ENCODE assay signal across 8 cellular contexts in genomic region chr9:128340691-128341434, GRCh38. TPM values are rescaled to one million over a fixed set of nuclear protein-coding genes. Genes with fewer than 3 reads are reported as not detected.
DNase-seq lines count a peak whose midpoint lies in the region; ATAC-seq, FAIRE-seq and TF ChIP-seq lines count a peak whose summit lies in the region.

No MANE protein-coding gene starts in this region.

- peaks cover 4% of the 10 kb centered on the region for H3K4me1 Mint-ChIP-seq in GM23338

- peak; percentile 48 for DNase-seq in GM23338 (ENCODE audit: low spot score)
- peak in 1 of 10 donors; percentile 39 for DNase-seq in dorsolateral prefrontal cortex
- DNase-seq in myocyte (ENCODE audit: low read depth) = peak; percentile 7
- no peak for DNase-seq in NAMALWA (ENCODE audit: low spot score)
- DNase-seq in GM19239 (ENCODE audit: insufficient read length, low spot score) = no peak
- DNase-seq in urothelium cell line (ENCODE audit: low spot score) = no peak

- peak; percentile 58 for ATAC-seq in GM23338

- FAIRE-seq in GM19239 (lab: Jason Lieb, UNC) = no peak
- no peak for FAIRE-seq in urothelium cell line (lab: Jason Lieb, UNC)

- intact Hi-C loops in dorsolateral prefrontal cortex (cut with DNase I) = loop anchor here (2.0 to 5.0 kb wide), 4 partner anchors 18 to 139 kb away; partner anchors contain the start of genes COQ4 (in 2 of the 2), TRUB2 (in 2 of the 2) and DNM1 (in 1 of the 2)

- peak overlapping the region; percentile 78 for H3K9ac ChIP-seq in OCI-LY3 (ENCODE audit: low read length)

- H3K4me3 Mint-ChIP-seq in GM23338 = peak overlapping the region; percentile 83

- H3K79me2 ChIP-seq in DOHH2 (ENCODE audit: control insufficient read depth, low read length) (peaks cover 8% of the 10 kb centered on the region), GM23338 (replicated peaks; ENCODE audit: insufficient read depth) (no peaks in the 10 kb centered on the region), OCI-LY3 (ENCODE audit: low read length) (peaks cover 7% of the 10 kb centered on the region)

- H3K27ac ChIP-seq in DOHH2 (ENCODE audit: low read depth, low read length) = peak overlapping the region; percentile 3; the same call in 1 of the 2 replicates
- no peak overlapping the region for H3K27ac ChIP-seq in GM23338 (ENCODE audit: low read depth)
- peak overlapping the region; percentile 18 for H3K27ac ChIP-seq in OCI-LY3 (ENCODE audit: low read length)
- peak overlapping the region in 43 of 59 donors; percentile 7 to 87 (median 64) for H3K27ac ChIP-seq in dorsolateral prefrontal cortex

- H3K9me3 ChIP-seq in DOHH2 (ENCODE audit: control insufficient read depth, insufficient read depth, low read length) = no peaks in the 10 kb centered on the region
- no peaks in the 10 kb centered on the region for H3K9me3 ChIP-seq in OCI-LY3 (ENCODE audit: insufficient read depth, low read length)

- H3K36me3 Mint-ChIP-seq in GM23338 (ENCODE audit: low read depth) = peaks cover 10% of the 10 kb centered on the region; the same call in 2 of the 3 replicates

- H3K4me3 ChIP-seq in DOHH2 (ENCODE audit: low read length) (peak overlapping the region; percentile 87), GM23338 (peak overlapping the region; percentile 90), OCI-LY3 (ENCODE audit: low read length) (peak overlapping the region; percentile 95), dorsolateral prefrontal cortex (peak overlapping the region; percentile 70 to 97 (median 87))

- H2AFZ ChIP-seq in GM23338 = peak overlapping the region; percentile 97
- H2AFZ ChIP-seq in OCI-LY3 (ENCODE audit: low read depth, low read length) = peak overlapping the region; percentile 80

- H3K9me2 ChIP-seq in DOHH2 (replicated peaks; ENCODE audit: control insufficient read depth, low read length) (no peaks in the 10 kb centered on the region), GM23338 (ENCODE audit: insufficient read depth) (no peaks in the 10 kb centered on the region)

- H3K4me2 ChIP-seq in DOHH2 (ENCODE audit: low read length) (peak overlapping the region; percentile 92), GM23338 (peak overlapping the region; percentile 96), OCI-LY3 (ENCODE audit: low read length) (peak overlapping the region; percentile 100)

- H4K20me1 ChIP-seq in DOHH2 (ENCODE audit: control insufficient read depth, insufficient read depth, low read depth, low read length) (no peaks in the 10 kb centered on the region), GM23338 (replicated peaks; ENCODE audit: insufficient read depth) (peaks cover 6% of the 10 kb centered on the region; the same call in 1 of the 2 replicates), OCI-LY3 (ENCODE audit: insufficient read depth, low read length) (no peaks in the 10 kb centered on the region)

- peaks cover 5% of the 10 kb centered on the region; the same call in 1 of the 2 replicates for H3F3A ChIP-seq in DOHH2 (ENCODE audit: control insufficient read depth, insufficient read depth)
- peaks cover 15% of the 10 kb centered on the region for H3F3A ChIP-seq in GM23338 (replicated peaks; ENCODE audit: low read depth)

- H3K4me1 ChIP-seq in DOHH2 (ENCODE audit: control insufficient read depth, low read length) (peaks cover 13% of the 10 kb centered on the region), GM23338 (ENCODE audit: insufficient read depth) (no peaks in the 10 kb centered on the region), OCI-LY3 (ENCODE audit: low read length) (peaks cover 5% of the 10 kb centered on the region)

- H3K27me3 ChIP-seq in DOHH2 (ENCODE audit: control insufficient read depth, low read length) (no peaks in the 10 kb centered on the region), GM23338 (ENCODE audit: insufficient read depth) (no peaks in the 10 kb centered on the region), OCI-LY3 (ENCODE audit: low read depth, low read length) (no peaks in the 10 kb centered on the region), dorsolateral prefrontal cortex (no peaks in the 10 kb centered on the region)

- no peak overlapping the region for H3K27ac Mint-ChIP-seq in GM23338

- H3K36me3 ChIP-seq in DOHH2 (ENCODE audit: control insufficient read depth, low read length) (peaks cover 32% of the 10 kb centered on the region), GM23338 (ENCODE audit: insufficient read depth) (0 out of 2 replicates have a peak, but pooled peaks cover 4% of the 10 kb centered on the region), OCI-LY3 (replicated peaks; ENCODE audit: low read depth, low read length) (peaks cover 13% of the 10 kb centered on the region)

- peaks cover 14% of the 10 kb centered on the region for H3K27me3 Mint-ChIP-seq in GM23338 (ENCODE audit: insufficient read depth, low read depth, poor library complexity)

- H3K9me3 Mint-ChIP-seq in GM23338 = 0 out of 3 replicates have a peak, but pooled peaks cover 3% of the 10 kb centered on the region

- TF ChIP-seq CTCF in DOHH2 (IDR thresholded peaks at IDR 0.05; ENCODE audit: low read depth, low read length, poor library complexity, severe bottlenecking) = no peak
- no peak for TF ChIP-seq CTCF in GM23338 (conservative IDR thresholded peaks at IDR 0.05; ENCODE audit: low read depth in 2 of 2)
- TF ChIP-seq CTCF in OCI-LY3 (IDR thresholded peaks at IDR 0.05; ENCODE audit: low read depth, low read length) = no peak
- no peak for TF ChIP-seq CTCF in dorsolateral prefrontal cortex (IDR thresholded peaks at IDR 0.05 in 54 of 56, conservative IDR thresholded peaks at IDR 0.05 in 2 of 56; ENCODE audit: low read depth in 1 of 56, partially characterized antibody in 56 of 56)

TF ChIP-seq in GM23338, 12 proteins besides CTCF, POLR2A, EP300 and RAD21 (continues in another document):
- TF ChIP-seq STAT1 (IDR thresholded peaks at IDR 0.05; ENCODE audit: unreplicated experiment) = no peak
- TF ChIP-seq ETS1 (IDR thresholded peaks at IDR 0.05) = no peak
- TF ChIP-seq REST (IDR thresholded peaks at IDR 0.05; ENCODE audit: unreplicated experiment) = no peak
- no peak for TF ChIP-seq POLR2AphosphoS5 (IDR thresholded peaks at IDR 0.05; ENCODE audit: low read depth)
- TF ChIP-seq CREB1 (CRISPR knock-in tag; IDR thresholded peaks at IDR 0.05; ENCODE audit: low read depth) = no peak

RNA-seq across cellular contexts. Expression of gene SLC27A4, which starts 0.5 kb away (rescaled TPM):
- 21.4 and 25.3 TPM in 2 replicates for total RNA-seq in GM23338 (2014; rRNA removed; shearing (Covaris generic))
- polyA plus RNA-seq in GM23338 (2016; fragmentation: Nextera tagmentation; extraction: Ambion mirVana) = 7.9 and 9.9 TPM in 2 replicates
- total RNA-seq in dorsolateral prefrontal cortex (10 to 100 TPM; 25.1 to 59.1 (median 46.4) TPM), myocyte (29.7 and 32.4 TPM in 2 replicates)
- 25.5 TPM for polyA plus RNA-seq in myocyte (2012)

RNA-seq across cellular contexts. Expression of gene COQ4, which starts 18.2 kb away (rescaled TPM):
- 29.2 and 35.3 TPM in 2 replicates for total RNA-seq in GM23338 (2014; rRNA removed; shearing (Covaris generic))
- 34.5 and 37.0 TPM in 2 replicates for polyA plus RNA-seq in GM23338 (2016; fragmentation: Nextera tagmentation; extraction: Ambion mirVana)
- 10 to 100 TPM; 28.0 to 67.5 (median 47.0) TPM for total RNA-seq in dorsolateral prefrontal cortex
- 27.2 and 40.4 TPM in 2 replicates for total RNA-seq in myocyte
- 50.6 TPM for polyA plus RNA-seq in myocyte (2012)

RNA-seq across cellular contexts. Expression of gene TRUB2, which starts 18.6 kb away (rescaled TPM):
- total RNA-seq in GM23338 (2014; rRNA removed; shearing (Covaris generic)) = 12.0 and 15.4 TPM in 2 replicates
- polyA plus RNA-seq in GM23338 (2016; fragmentation: Nextera tagmentation; extraction: Ambion mirVana) = 29.4 and 31.4 TPM in 2 replicates
- total RNA-seq in dorsolateral prefrontal cortex (10 to 100 TPM; 20.6 to 66.5 (median 44.9) TPM), myocyte (13.2 and 17.3 TPM in 2 replicates)
- polyA plus RNA-seq in myocyte (2012) = 31.9 TPM

RNA-seq across cellular contexts. Expression of gene URM1, which starts 30.3 kb away (rescaled TPM):
- 45.3 and 47.8 TPM in 2 replicates for total RNA-seq in GM23338 (2014; rRNA removed; shearing (Covaris generic))
- polyA plus RNA-seq in GM23338 (2016; fragmentation: Nextera tagmentation; extraction: Ambion mirVana) = 27.9 and 28.6 TPM in 2 replicates
- total RNA-seq in dorsolateral prefrontal cortex (10 to 100 TPM; 36.9 to 64.9 (median 48.8) TPM), myocyte (43.5 and 51.2 TPM in 2 replicates)
- polyA plus RNA-seq in myocyte (2012) = 69.1 TPM

Comparison
In these comparisons a context has a peak if more than half of its experiments do, and no peak if none do; other contexts are left out.
1. DNase-seq: peak in GM23338 (single experiment) and myocyte (single experiment); none in NAMALWA (single experiment), GM19239 (single experiment) and urothelium cell line (single experiment).
2. Peak in every context shown above with its lines, with median percentiles within 50 percentile points of each other: H3K4me2 ChIP-seq and H3K4me3 ChIP-seq.